Comparison of ENCODE assay signal across 27 cellular contexts in genomic region chr18:24506175-24506574, GRCh38. TPM values are rescaled to one million over a fixed set of nuclear protein-coding genes. Genes with fewer than 3 reads are reported as not detected.
"Had no signal": no experiment of that assay in that cellular context is flagged by ENCODE, and none has a peak within 500 bp of the region (broad histone marks: within the 10 kb centered on the region; RNA-seq: fewer than 3 reads in every experiment).

No MANE protein-coding gene starts in this region.

- H3K4me3 ChIP-seq: colonic mucosa, esophagus squamous epithelium, gastroesophageal sphincter had no signal

- H3K27ac Mint-ChIP-seq: activated CD4-positive, alpha-beta memory T cell treated with anti-CD3 and anti-CD28 coated beads, Interleukin-2, amount 10 ng/mL, durations not matched to agents 7 days and 5 days; activated CD4-positive, alpha-beta T cell treated with anti-CD3 and anti-CD28 coated beads, Interleukin-2, amount 10 ng/mL, durations not matched to agents 7 days and 5 days; activated naive CD4-positive, alpha-beta T cell treated with anti-CD3 and anti-CD28 coated beads, Interleukin-2, amount 10 ng/mL, durations not matched to agents 7 days and 5 days; activated naive CD4-positive, alpha-beta T cell treated with anti-CD3 and anti-CD28 coated beads, Interleukin-2, amount 50 U/mL, for 72 hours; activated naive CD8-positive, alpha-beta T cell treated with anti-CD3 and anti-CD28 coated beads, Interleukin-2, amount 10 ng/mL, durations not matched to agents 7 days and 5 days; activated T-cell treated with anti-CD3 and anti-CD28 coated beads, Interleukin-2, amount 50 U/mL, for 24 hours; activated T-cell treated with anti-CD3 and anti-CD28 coated beads, Interleukin-2, amount 50 U/mL, for 72 hours; dendritic cell treated with granulocyte-macrophage colony-stimulating factor and Interleukin-4, amounts not matched to agents 40 ng/mL and 50 ng/mL, for 4 days; effector memory CD8-positive, alpha-beta T cell; WTC11 had no signal

- H3K36me3 Mint-ChIP-seq: activated naive CD4-positive, alpha-beta T cell treated with anti-CD3 and anti-CD28 coated beads, Interleukin-2, amount 10 ng/mL, durations not matched to agents 7 days and 5 days; activated naive CD4-positive, alpha-beta T cell treated with anti-CD3 and anti-CD28 coated beads, Interleukin-2, amount 50 U/mL, for 72 hours; activated naive CD8-positive, alpha-beta T cell treated with anti-CD3 and anti-CD28 coated beads, Interleukin-2, amount 10 ng/mL, durations not matched to agents 7 days and 5 days; WTC11 had no signal

- H3K27ac ChIP-seq: colonic mucosa, esophagus squamous epithelium, gastroesophageal sphincter had no signal

- H3K4me1 ChIP-seq: colonic mucosa, gastroesophageal sphincter had no signal

- DNase-seq: activated CD4-positive, alpha-beta memory T cell treated with anti-CD3 and anti-CD28 coated beads, Interleukin-2, amount 10 ng/mL, durations not matched to agents 7 days and 5 days; activated CD4-positive, alpha-beta T cell treated with anti-CD3 and anti-CD28 coated beads for 1 hour; activated CD4-positive, alpha-beta T cell treated with anti-CD3 and anti-CD28 coated beads for 4 hours; activated CD4-positive, alpha-beta T cell treated with anti-CD3 and anti-CD28 coated beads, Interleukin-2, amount 10 ng/mL, durations not matched to agents 7 days and 5 days; activated CD4-positive, alpha-beta T cell treated with anti-CD3 and anti-CD28 coated beads, Interleukin-2, amount 50 U/mL, for 4 hours; activated CD8-positive, alpha-beta memory T cell treated with anti-CD3 and anti-CD28 coated beads, Interleukin-2, amount 50 U/mL, for 48 hours; activated gamma-delta T cell; activated naive CD4-positive, alpha-beta T cell; activated naive CD4-positive, alpha-beta T cell treated with anti-CD3 and anti-CD28 coated beads, Interleukin-2, amount 10 ng/mL, durations not matched to agents 7 days and 5 days; activated naive CD8-positive, alpha-beta T cell treated with anti-CD3 and anti-CD28 coated beads, Interleukin-2, amount 10 ng/mL, durations not matched to agents 7 days and 5 days; activated T-cell treated with anti-CD3 and anti-CD28 coated beads for 4 hours; activated T-cell treated with anti-CD3 and anti-CD28 coated beads, Interleukin-2, amount 50 U/mL, for 24 hours; activated T-cell treated with anti-CD3 and anti-CD28 coated beads, Interleukin-2, amount 50 U/mL, for 72 hours; caudate nucleus; colonic mucosa; effector CD4-positive, alpha-beta T cell; effector memory CD8-positive, alpha-beta T cell; erythroblast; esophagus squamous epithelium; foreskin melanocyte; T-helper 2 cell had no signal

- H3K9me3 Mint-ChIP-seq: activated CD4-positive, alpha-beta memory T cell treated with anti-CD3 and anti-CD28 coated beads, Interleukin-2, amount 10 ng/mL, durations not matched to agents 7 days and 5 days; activated naive CD4-positive, alpha-beta T cell treated with anti-CD3 and anti-CD28 coated beads, Interleukin-2, amount 10 ng/mL, durations not matched to agents 7 days and 5 days; activated naive CD4-positive, alpha-beta T cell treated with anti-CD3 and anti-CD28 coated beads, Interleukin-2, amount 50 U/mL, for 72 hours; activated naive CD8-positive, alpha-beta T cell treated with anti-CD3 and anti-CD28 coated beads, Interleukin-2, amount 10 ng/mL, durations not matched to agents 7 days and 5 days; activated T-cell treated with anti-CD3 and anti-CD28 coated beads, Interleukin-2, amount 50 U/mL, for 24 hours; activated T-cell treated with anti-CD3 and anti-CD28 coated beads, Interleukin-2, amount 50 U/mL, for 72 hours; effector memory CD8-positive, alpha-beta T cell had no signal

- H3K27me3 Mint-ChIP-seq: activated naive CD8-positive, alpha-beta T cell treated with anti-CD3 and anti-CD28 coated beads, Interleukin-2, amount 10 ng/mL, durations not matched to agents 7 days and 5 days; dendritic cell treated with granulocyte-macrophage colony-stimulating factor and Interleukin-4, amounts not matched to agents 40 ng/mL and 50 ng/mL, for 4 days had no signal

- H3K36me3 ChIP-seq: colonic mucosa, esophagus squamous epithelium, gastroesophageal sphincter had no signal

- H3K4me3 Mint-ChIP-seq: activated CD4-positive, alpha-beta memory T cell treated with anti-CD3 and anti-CD28 coated beads, Interleukin-2, amount 10 ng/mL, durations not matched to agents 7 days and 5 days; activated CD4-positive, alpha-beta T cell treated with anti-CD3 and anti-CD28 coated beads, Interleukin-2, amount 10 ng/mL, durations not matched to agents 7 days and 5 days; activated naive CD4-positive, alpha-beta T cell treated with anti-CD3 and anti-CD28 coated beads, Interleukin-2, amount 10 ng/mL, durations not matched to agents 7 days and 5 days; activated naive CD8-positive, alpha-beta T cell treated with anti-CD3 and anti-CD28 coated beads, Interleukin-2, amount 10 ng/mL, durations not matched to agents 7 days and 5 days; activated T-cell treated with anti-CD3 and anti-CD28 coated beads, Interleukin-2, amount 50 U/mL, for 24 hours; activated T-cell treated with anti-CD3 and anti-CD28 coated beads, Interleukin-2, amount 50 U/mL, for 72 hours; dendritic cell treated with granulocyte-macrophage colony-stimulating factor and Interleukin-4, amounts not matched to agents 40 ng/mL and 50 ng/mL, for 4 days; effector memory CD8-positive, alpha-beta T cell; WTC11 had no signal

- H3K4me1 Mint-ChIP-seq: activated CD4-positive, alpha-beta memory T cell treated with anti-CD3 and anti-CD28 coated beads, Interleukin-2, amount 10 ng/mL, durations not matched to agents 7 days and 5 days; activated CD4-positive, alpha-beta T cell treated with anti-CD3 and anti-CD28 coated beads, Interleukin-2, amount 10 ng/mL, durations not matched to agents 7 days and 5 days; activated naive CD4-positive, alpha-beta T cell treated with anti-CD3 and anti-CD28 coated beads, Interleukin-2, amount 10 ng/mL, durations not matched to agents 7 days and 5 days; activated naive CD8-positive, alpha-beta T cell treated with anti-CD3 and anti-CD28 coated beads, Interleukin-2, amount 10 ng/mL, durations not matched to agents 7 days and 5 days had no signal

- H3K27me3 ChIP-seq: colonic mucosa, esophagus squamous epithelium, gastroesophageal sphincter had no signal

- H3K9me3 ChIP-seq: colonic mucosa, esophagus squamous epithelium, gastroesophageal sphincter had no signal

- ATAC-seq: activated naive CD4-positive, alpha-beta T cell treated with anti-CD3 and anti-CD28 coated beads, Interleukin-2, amount 50 U/mL, for 72 hours; activated T-cell treated with anti-CD3 and anti-CD28 coated beads, Interleukin-2, amount 50 U/mL, for 72 hours; effector memory CD8-positive, alpha-beta T cell; gastroesophageal sphincter; WTC11 had no signal

RNA-seq across cellular contexts. Expression of gene HRH4, which starts 45.7 kb away (rescaled TPM):
- total RNA-seq: activated naive CD4-positive, alpha-beta T cell treated with anti-CD3 and anti-CD28 coated beads, Interleukin-2, amount 50 U/mL, for 72 hours; chondrocyte; glomerular endothelial cell; WTC11 had no signal
